ENCODE assay signal across 18 cellular contexts in the genomic region with DNA sequence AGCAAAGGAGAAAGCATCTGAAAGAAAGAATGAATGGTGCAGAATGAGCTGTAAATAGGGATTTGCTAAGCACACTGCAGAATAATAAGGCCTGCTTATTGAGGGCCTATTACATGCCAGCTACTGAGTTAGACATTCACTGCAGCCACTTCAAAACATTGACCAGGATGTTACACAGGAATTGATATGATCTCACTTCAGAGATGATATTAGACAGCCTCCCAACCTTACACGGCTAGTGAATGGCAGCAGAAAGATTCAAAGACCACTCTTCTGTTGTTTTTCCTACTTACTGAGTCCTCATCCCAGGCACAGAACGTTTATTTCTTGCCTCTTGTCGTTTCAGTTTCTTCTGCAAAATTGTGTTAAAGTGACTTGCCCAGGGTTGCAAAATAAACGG.
A peak's percentile ranks its signal among the peaks of the same experiment; 100 is the strongest.
DNase-seq lines count a peak whose midpoint lies in the region; ATAC-seq, FAIRE-seq and TF ChIP-seq lines count a peak whose summit lies in the region.
"Had no signal": no experiment of that assay in that cellular context is flagged by ENCODE, and none has a peak within 500 bp of the region (broad histone marks: within the 10 kb centered on the region; RNA-seq: fewer than 3 reads in every experiment).

No MANE protein-coding gene starts in this region.

- no peak overlapping the region for H3K23ac ChIP-seq in H1 (ENCODE audit: insufficient read length)

- H3K4me1 ChIP-seq in GM23338 (ENCODE audit: insufficient read depth) (no peaks in the 10 kb centered on the region), H1 (replicated peaks in 1 of 4; ENCODE audit: control insufficient read depth in 3 of 4, insufficient read depth in 4 of 4, low read length in 3 of 4) (no peaks in the 10 kb centered on the region), smooth muscle cell (ENCODE audit: low read depth) (no peaks in the 10 kb centered on the region)
- H3K4me1 ChIP-seq: A549, Caco-2 had no signal

- ATAC-seq in GM23338 (no peak), HG03135 (IDR thresholded peaks at IDR 0.05; ENCODE audit: unreplicated experiment) (no peak), GM19324 (IDR thresholded peaks at IDR 0.05; ENCODE audit: low FRiP score, unreplicated experiment) (no peak)
- ATAC-seq: A549 had no signal

- H3K36me3 ChIP-seq in GM23338 (ENCODE audit: insufficient read depth) (no peaks in the 10 kb centered on the region), H1 (ENCODE audit: control insufficient read depth in 2 of 4, insufficient read depth in 4 of 4, low read length in 3 of 4) (no peaks in the 10 kb centered on the region), smooth muscle cell (ENCODE audit: low read depth) (no peaks in the 10 kb centered on the region)

- FAIRE-seq in H1 (lab: Jason Lieb, UNC): no peak
- FAIRE-seq: A549, D721Med, GM12891 had no signal

- H3K9me2 ChIP-seq in GM23338 (ENCODE audit: insufficient read depth): no peaks in the 10 kb centered on the region

- H3K9ac ChIP-seq in H1 (replicated peaks in 1 of 4; ENCODE audit: extremely low read depth in 1 of 4, low read depth in 3 of 4, low read length in 3 of 4): no peak overlapping the region
- no peak overlapping the region for H3K9ac ChIP-seq in smooth muscle cell (ENCODE audit: low read depth)

- H3K4ac ChIP-seq in H1 (replicated peaks; ENCODE audit: insufficient read length, low read depth, low read length): no peak overlapping the region

- 90% methylated on average over 4 of the region's 4 CpGs; no CpG with 5 or more reads in 1 of the 2 experiments for WGBS in H1 (ENCODE audit: extremely low coverage in 1 of 2, insufficient coverage in 1 of 2, insufficient read length in 1 of 2, insufficient replicate concordance in 2 of 2, low coverage in 1 of 2, low lambda C conversion rate in 2 of 2, missing lambda C conversion rate in 1 of 2), 2 experiments
- 10% methylated on average over 4 of the region's 4 CpGs for WGBS in smooth muscle cell (ENCODE audit: low lambda C conversion rate)

- no peak overlapping the region for H2BK120ac ChIP-seq in H1 (replicated peaks; ENCODE audit: low read depth, low read length)

- H2BK12ac ChIP-seq in H1 (ENCODE audit: low read depth, low read length): no peak overlapping the region

- no peak overlapping the region for H3K18ac ChIP-seq in H1 (ENCODE audit: extremely low read depth, low read length)

- POLR2A ChIA-PET in H1 (lab: Charles Lee; ENCODE audit: partially characterized antibody): no interaction called here

- no peak overlapping the region for H4K8ac ChIP-seq in H1 (ENCODE audit: extremely low read depth, insufficient read depth, low read length)

- no peak for TF ChIP-seq RAD21 in H1 (IDR thresholded peaks at IDR 0.05 in 1 of 2, conservative IDR thresholded peaks at IDR 0.05 in 1 of 2; ENCODE audit: low read depth in 2 of 2, low read length in 2 of 2)

- no peak overlapping the region for H2BK15ac ChIP-seq in H1 (ENCODE audit: low read length)

- H2AFZ ChIP-seq in GM23338 (peak overlapping the region; percentile 84; the same call in 1 of the 2 replicates), H1 (ENCODE audit: low read length) (peak overlapping the region; percentile 35; the same call in 1 of the 2 replicates), smooth muscle cell (ENCODE audit: low read depth) (peak overlapping the region; percentile 86)

- H3K9me3 Mint-ChIP-seq in GM23338: no peaks in the 10 kb centered on the region
- no peaks in the 10 kb centered on the region for H3K9me3 Mint-ChIP-seq in neural crest cell
- H3K9me3 Mint-ChIP-seq: CD4-positive, alpha-beta T cell; H9 had no signal

- H4K91ac ChIP-seq in H1 (replicated peaks; ENCODE audit: insufficient read length, low read length): no peak overlapping the region

- H2BK20ac ChIP-seq in H1 (ENCODE audit: low read length): no peak overlapping the region

- no peak overlapping the region for H3K27ac Mint-ChIP-seq in GM23338
- peak overlapping the region; percentile 16 for H3K27ac Mint-ChIP-seq in neural crest cell (ENCODE audit: unreplicated experiment)
- H3K27ac Mint-ChIP-seq: CD4-positive, alpha-beta T cell; H9 had no signal

- H4K5ac ChIP-seq in H1 (ENCODE audit: insufficient read length, low read depth, low read length): no peak overlapping the region

- H3K27me3 ChIP-seq in GM23338 (ENCODE audit: insufficient read depth): no peaks in the 10 kb centered on the region
- no peaks in the 10 kb centered on the region for H3K27me3 ChIP-seq in H1 (replicated peaks in 1 of 4; ENCODE audit: control insufficient read depth in 3 of 4, extremely low read depth in 1 of 4, insufficient read depth in 3 of 4, low read length in 3 of 4)
- no peaks in the 10 kb centered on the region for H3K27me3 ChIP-seq in smooth muscle cell (ENCODE audit: low read depth)

- H3K14ac ChIP-seq in H1 (ENCODE audit: insufficient read length): no peak overlapping the region

- H3K27ac ChIP-seq in GM23338 (ENCODE audit: low read depth): no peak overlapping the region
- no peak overlapping the region for H3K27ac ChIP-seq in H1 (ENCODE audit: low read depth, low read length)
- H3K27ac ChIP-seq in smooth muscle cell (ENCODE audit: low read depth): no peak overlapping the region
- H3K27ac ChIP-seq: 22Rv1, A549, C4-2B, HL-60 had no signal

- H3K79me2 ChIP-seq in GM23338 (replicated peaks; ENCODE audit: insufficient read depth): no peaks in the 10 kb centered on the region
- no peaks in the 10 kb centered on the region for H3K79me2 ChIP-seq in H1 (ENCODE audit: control insufficient read depth in 1 of 2, insufficient read depth in 2 of 2, low read length in 2 of 2)
- no peaks in the 10 kb centered on the region for H3K79me2 ChIP-seq in smooth muscle cell (ENCODE audit: low read depth)

- H3K36me3 Mint-ChIP-seq in GM23338 (ENCODE audit: low read depth): no peaks in the 10 kb centered on the region
- no peaks in the 10 kb centered on the region for H3K36me3 Mint-ChIP-seq in neural crest cell (ENCODE audit: low read depth)

- H3K23me2 ChIP-seq in H1 (ENCODE audit: low read depth, low read length): no peaks in the 10 kb centered on the region

- no peak for TF ChIP-seq POLR2A in H1 (IDR thresholded peaks at IDR 0.05; ENCODE audit: control extremely low read depth in 1 of 2, low read depth in 2 of 2, low read length in 2 of 2)

- H3K27me3 Mint-ChIP-seq in GM23338 (ENCODE audit: insufficient read depth, low read depth, poor library complexity) (no peaks in the 10 kb centered on the region), neural crest cell (ENCODE audit: low read depth) (no peaks in the 10 kb centered on the region)
- H3K27me3 Mint-ChIP-seq: CD4-positive, alpha-beta T cell had no signal

- H2BK5ac ChIP-seq in H1 (ENCODE audit: low read depth, low read length): no peak overlapping the region

- no peaks in the 10 kb centered on the region for H3F3A ChIP-seq in GM23338 (replicated peaks; ENCODE audit: low read depth)
- H3F3A ChIP-seq in smooth muscle cell (ENCODE audit: low read depth): no peaks in the 10 kb centered on the region

- no peak overlapping the region for H3K4me2 ChIP-seq in GM23338
- no peak overlapping the region for H3K4me2 ChIP-seq in H1 (ENCODE audit: insufficient read depth in 1 of 2, low read depth in 2 of 2, low read length in 2 of 2)
- H3K4me2 ChIP-seq in smooth muscle cell: no peak overlapping the region
- H3K4me2 ChIP-seq: A549 had no signal

- H3K4me3 ChIP-seq in GM23338 (no peak overlapping the region), H1 (ENCODE audit: extremely low read depth in 1 of 4, insufficient read depth in 2 of 4, low read depth in 3 of 4, low read length in 4 of 4) (no peak overlapping the region), smooth muscle cell (no peak overlapping the region)
- H3K4me3 ChIP-seq: A549 had no signal

- no peak for TF ChIP-seq EP300 in H1 (IDR thresholded peaks at IDR 0.05; ENCODE audit: borderline replicate concordance in 1 of 2, low read depth in 2 of 2, low read length in 2 of 2)

- H3K4me1 Mint-ChIP-seq in GM23338 (no peaks in the 10 kb centered on the region), neural crest cell (no peaks in the 10 kb centered on the region)

- H3K9me3 ChIP-seq in H1 (ENCODE audit: insufficient read depth in 2 of 2, low read depth in 1 of 2, low read length in 1 of 2): no peaks in the 10 kb centered on the region
- H3K9me3 ChIP-seq in smooth muscle cell (replicated peaks; ENCODE audit: low read depth): no peaks in the 10 kb centered on the region
- H3K9me3 ChIP-seq: A549, Caco-2 had no signal

- H3K79me1 ChIP-seq in H1 (ENCODE audit: low read depth, low read length): no peaks in the 10 kb centered on the region

- TF ChIP-seq CTCF in GM23338 (conservative IDR thresholded peaks at IDR 0.05; ENCODE audit: low read depth in 2 of 2): no peak
- no peak for TF ChIP-seq CTCF in H1 (IDR thresholded peaks at IDR 0.05; ENCODE audit: control extremely low read depth in 1 of 3, insufficient read depth in 1 of 3, low read depth in 1 of 3, low read length in 3 of 3)
- no peak for TF ChIP-seq CTCF in neural crest cell (conservative IDR thresholded peaks at IDR 0.05)
- no peak for TF ChIP-seq CTCF in smooth muscle cell (IDR thresholded peaks at IDR 0.05; ENCODE audit: borderline replicate concordance, insufficient read depth, poor library complexity, severe bottlenecking)

- no peak overlapping the region for H3K56ac ChIP-seq in H1 (replicated peaks; ENCODE audit: insufficient read length, low read depth, low read length)

- CTCF ChIA-PET in H1 (lab: Charles Lee; ENCODE audit: partially characterized antibody): interaction anchor here (1.4 kb wide), 1 partner anchor 10 kb away, joined by 3 read pairs; no protein-coding TSS in a partner anchor

- no peak overlapping the region for H2AK5ac ChIP-seq in H1 (ENCODE audit: low read depth, low read length)

- DNase-seq in GM23338 (ENCODE audit: low spot score) (no peak), H1 (ENCODE audit: low read depth in 1 of 2, low spot score in 2 of 2) (no peak), neural crest cell (ENCODE audit: low read depth, low spot score) (no peak), smooth muscle cell (lab: John Stamatoyannopoulos, UW; ENCODE audit: unreplicated experiment) (no peak), hepatic stellate cell (ENCODE audit: low spot score) (no peak)
- DNase-seq: AML-193; Caco-2; CD4-positive, alpha-beta T cell; GOT3; H9 had no signal

- H4K20me1 ChIP-seq in GM23338 (replicated peaks; ENCODE audit: insufficient read depth) (no peaks in the 10 kb centered on the region), H1 (replicated peaks in 1 of 2; ENCODE audit: control insufficient read depth in 1 of 2, insufficient read depth in 2 of 2, low read length in 2 of 2) (no peaks in the 10 kb centered on the region), smooth muscle cell (ENCODE audit: low read depth) (no peaks in the 10 kb centered on the region)

- H3K4me3 Mint-ChIP-seq in GM23338 (no peak overlapping the region), neural crest cell (no peak overlapping the region)
- H3K4me3 Mint-ChIP-seq: CD4-positive, alpha-beta T cell; H9 had no signal

TF ChIP-seq in GM23338, 12 proteins besides CTCF, POLR2A, EP300 and RAD21 (continues in another document):
- TF ChIP-seq STAT1 (IDR thresholded peaks at IDR 0.05; ENCODE audit: unreplicated experiment) (no peak), JUNB (IDR thresholded peaks at IDR 0.05; ENCODE audit: unreplicated experiment) (no peak), EZH2 (IDR thresholded peaks at IDR 0.05; ENCODE audit: low read depth, unreplicated experiment) (no peak)

TF ChIP-seq in H1, 55 proteins besides CTCF, POLR2A, EP300 and RAD21 (continues in another document):
- TF ChIP-seq ZNF274 (IDR thresholded peaks at IDR 0.05; ENCODE audit: borderline replicate concordance, extremely low read depth, low read length) (no peak), HDAC6 (IDR thresholded peaks at IDR 0.05; ENCODE audit: low read depth, low read length) (no peak)

Comparison
In these comparisons a context has a peak if more than half of its experiments do, and no peak if none do; other contexts are left out.
1. H2AFZ ChIP-seq: peak in every context shown above with its lines; median percentile 86 in smooth muscle cell; 84 in GM23338; 35 in H1.